Comparison of ENCODE assay signal across 1 cellular context in the genomic region with DNA sequence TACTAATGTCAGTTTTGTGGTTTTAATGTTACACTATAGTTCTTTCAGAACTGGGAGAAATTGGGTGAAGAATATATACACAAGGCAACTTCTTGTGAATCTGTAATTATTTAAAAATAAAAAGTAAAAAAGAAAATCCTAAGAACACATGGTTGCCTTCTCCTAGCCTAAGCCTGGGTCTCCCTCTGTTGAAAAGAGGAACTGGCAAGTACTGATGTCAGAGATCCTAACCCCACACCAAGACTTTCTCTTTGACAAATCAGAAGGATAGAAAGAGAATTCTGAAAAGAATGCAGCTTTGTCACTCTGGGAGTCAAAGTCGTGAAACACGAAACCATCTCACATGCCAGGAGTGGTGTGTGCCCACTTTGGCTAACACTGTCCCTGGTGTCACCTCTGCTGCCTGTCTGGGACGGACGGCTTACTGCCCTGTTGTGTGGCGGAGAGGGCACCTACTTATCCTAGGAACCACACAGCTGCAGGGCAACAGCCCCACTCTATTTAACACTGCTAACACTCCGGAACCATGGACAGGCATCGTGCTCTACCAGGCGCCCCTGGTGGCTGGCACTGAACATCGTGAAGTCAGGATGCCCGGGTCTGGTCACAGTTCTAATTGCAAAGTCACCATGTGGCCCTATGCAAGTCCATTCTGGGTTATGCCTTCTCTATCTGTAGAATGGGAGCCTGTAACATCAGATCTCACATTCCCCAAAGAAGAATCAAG.
TF ChIP-seq lines count a peak whose summit lies in the region.

No MANE protein-coding gene starts in this region.

TF ChIP-seq in GM23338, 12 proteins besides CTCF, POLR2A, EP300 and RAD21 (continued from another document):
- TF ChIP-seq, protein P1, sequence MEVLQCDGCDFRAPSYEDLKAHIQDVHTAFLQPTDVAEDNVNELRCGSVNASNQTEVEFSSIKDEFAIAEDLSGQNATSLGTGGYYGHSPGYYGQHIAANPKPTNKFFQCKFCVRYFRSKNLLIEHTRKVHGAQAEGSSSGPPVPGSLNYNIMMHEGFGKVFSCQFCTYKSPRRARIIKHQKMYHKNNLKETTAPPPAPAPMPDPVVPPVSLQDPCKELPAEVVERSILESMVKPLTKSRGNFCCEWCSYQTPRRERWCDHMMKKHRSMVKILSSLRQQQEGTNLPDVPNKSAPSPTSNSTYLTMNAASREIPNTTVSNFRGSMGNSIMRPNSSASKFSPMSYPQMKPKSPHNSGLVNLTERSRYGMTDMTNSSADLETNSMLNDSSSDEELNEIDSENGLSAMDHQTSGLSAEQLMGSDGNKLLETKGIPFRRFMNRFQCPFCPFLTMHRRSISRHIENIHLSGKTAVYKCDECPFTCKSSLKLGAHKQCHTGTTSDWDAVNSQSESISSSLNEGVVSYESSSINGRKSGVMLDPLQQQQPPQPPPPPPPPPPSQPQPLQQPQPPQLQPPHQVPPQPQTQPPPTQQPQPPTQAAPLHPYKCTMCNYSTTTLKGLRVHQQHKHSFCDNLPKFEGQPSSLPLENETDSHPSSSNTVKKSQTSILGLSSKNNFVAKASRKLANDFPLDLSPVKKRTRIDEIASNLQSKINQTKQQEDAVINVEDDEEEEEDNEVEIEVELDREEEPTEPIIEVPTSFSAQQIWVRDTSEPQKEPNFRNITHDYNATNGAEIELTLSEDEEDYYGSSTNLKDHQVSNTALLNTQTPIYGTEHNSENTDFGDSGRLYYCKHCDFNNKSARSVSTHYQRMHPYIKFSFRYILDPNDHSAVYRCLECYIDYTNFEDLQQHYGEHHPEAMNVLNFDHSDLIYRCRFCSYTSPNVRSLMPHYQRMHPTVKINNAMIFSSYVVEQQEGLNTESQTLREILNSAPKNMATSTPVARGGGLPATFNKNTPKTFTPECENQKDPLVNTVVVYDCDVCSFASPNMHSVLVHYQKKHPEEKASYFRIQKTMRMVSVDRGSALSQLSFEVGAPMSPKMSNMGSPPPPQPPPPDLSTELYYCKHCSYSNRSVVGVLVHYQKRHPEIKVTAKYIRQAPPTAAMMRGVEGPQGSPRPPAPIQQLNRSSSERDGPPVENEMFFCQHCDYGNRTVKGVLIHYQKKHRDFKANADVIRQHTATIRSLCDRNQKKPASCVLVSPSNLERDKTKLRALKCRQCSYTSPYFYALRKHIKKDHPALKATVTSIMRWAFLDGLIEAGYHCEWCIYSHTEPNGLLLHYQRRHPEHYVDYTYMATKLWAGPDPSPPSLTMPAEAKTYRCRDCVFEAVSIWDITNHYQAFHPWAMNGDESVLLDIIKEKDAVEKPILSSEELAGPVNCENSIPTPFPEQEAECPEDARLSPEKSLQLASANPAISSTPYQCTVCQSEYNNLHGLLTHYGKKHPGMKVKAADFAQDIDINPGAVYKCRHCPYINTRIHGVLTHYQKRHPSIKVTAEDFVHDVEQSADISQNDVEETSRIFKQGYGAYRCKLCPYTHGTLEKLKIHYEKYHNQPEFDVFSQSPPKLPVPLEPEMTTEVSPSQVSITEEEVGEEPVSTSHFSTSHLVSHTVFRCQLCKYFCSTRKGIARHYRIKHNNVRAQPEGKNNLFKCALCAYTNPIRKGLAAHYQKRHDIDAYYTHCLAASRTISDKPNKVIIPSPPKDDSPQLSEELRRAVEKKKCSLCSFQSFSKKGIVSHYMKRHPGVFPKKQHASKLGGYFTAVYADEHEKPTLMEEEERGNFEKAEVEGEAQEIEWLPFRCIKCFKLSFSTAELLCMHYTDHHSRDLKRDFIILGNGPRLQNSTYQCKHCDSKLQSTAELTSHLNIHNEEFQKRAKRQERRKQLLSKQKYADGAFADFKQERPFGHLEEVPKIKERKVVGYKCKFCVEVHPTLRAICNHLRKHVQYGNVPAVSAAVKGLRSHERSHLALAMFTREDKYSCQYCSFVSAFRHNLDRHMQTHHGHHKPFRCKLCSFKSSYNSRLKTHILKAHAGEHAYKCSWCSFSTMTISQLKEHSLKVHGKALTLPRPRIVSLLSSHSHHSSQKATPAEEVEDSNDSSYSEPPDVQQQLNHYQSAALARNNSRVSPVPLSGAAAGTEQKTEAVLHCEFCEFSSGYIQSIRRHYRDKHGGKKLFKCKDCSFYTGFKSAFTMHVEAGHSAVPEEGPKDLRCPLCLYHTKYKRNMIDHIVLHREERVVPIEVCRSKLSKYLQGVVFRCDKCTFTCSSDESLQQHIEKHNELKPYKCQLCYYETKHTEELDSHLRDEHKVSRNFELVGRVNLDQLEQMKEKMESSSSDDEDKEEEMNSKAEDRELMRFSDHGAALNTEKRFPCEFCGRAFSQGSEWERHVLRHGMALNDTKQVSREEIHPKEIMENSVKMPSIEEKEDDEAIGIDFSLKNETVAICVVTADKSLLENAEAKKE (CRISPR knock-in tag; IDR thresholded peaks at IDR 0.05), result no peak
- TF ChIP-seq, protein P2, sequence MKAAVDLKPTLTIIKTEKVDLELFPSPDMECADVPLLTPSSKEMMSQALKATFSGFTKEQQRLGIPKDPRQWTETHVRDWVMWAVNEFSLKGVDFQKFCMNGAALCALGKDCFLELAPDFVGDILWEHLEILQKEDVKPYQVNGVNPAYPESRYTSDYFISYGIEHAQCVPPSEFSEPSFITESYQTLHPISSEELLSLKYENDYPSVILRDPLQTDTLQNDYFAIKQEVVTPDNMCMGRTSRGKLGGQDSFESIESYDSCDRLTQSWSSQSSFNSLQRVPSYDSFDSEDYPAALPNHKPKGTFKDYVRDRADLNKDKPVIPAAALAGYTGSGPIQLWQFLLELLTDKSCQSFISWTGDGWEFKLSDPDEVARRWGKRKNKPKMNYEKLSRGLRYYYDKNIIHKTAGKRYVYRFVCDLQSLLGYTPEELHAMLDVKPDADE (IDR thresholded peaks at IDR 0.05), result no peak
- TF ChIP-seq STAT1 (IDR thresholded peaks at IDR 0.05; ENCODE audit: unreplicated experiment), result no peak
TF ChIP-seq in GM23338: peak in this region for 0.
